ENCODE assay signal across 22 cellular contexts in the genomic region with DNA sequence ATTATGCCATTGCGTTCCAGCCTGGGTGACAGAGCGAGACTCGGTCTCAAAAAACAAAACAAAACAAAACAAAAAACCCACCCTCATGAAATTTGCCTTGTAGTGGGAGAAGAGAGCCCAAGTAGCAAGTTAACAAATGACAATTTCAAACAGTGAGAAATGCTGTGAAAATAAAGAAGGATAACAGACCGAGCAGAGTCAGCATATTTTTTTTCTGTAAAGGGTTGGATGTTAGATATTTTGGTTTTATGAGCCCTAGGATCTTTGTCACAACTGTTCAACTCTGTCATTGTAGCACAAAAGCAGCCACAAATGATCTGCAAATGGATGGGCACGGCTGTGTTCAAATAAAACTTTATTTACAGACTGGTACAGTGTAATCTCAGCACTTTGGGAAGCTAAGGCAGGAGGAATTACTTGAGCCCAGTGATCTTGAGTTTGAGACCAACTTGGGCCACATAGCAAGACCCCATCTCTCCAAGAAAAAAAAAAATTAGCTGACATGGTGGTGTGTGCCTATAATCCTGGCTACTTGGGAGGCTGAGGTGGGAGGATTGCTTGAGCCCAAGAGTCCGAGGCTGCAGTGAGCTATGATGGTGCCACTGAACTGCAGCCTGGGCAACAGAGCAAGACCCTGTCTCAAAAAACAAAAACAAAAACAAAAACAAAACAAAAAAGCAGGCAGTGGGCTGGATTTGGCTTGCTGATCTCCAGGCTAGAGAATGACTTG.
DNase-seq lines count a peak whose midpoint lies in the region; ATAC-seq, FAIRE-seq and TF ChIP-seq lines count a peak whose summit lies in the region.
"Had no signal": no experiment of that assay in that cellular context is flagged by ENCODE, and none has a peak within 500 bp of the region (broad histone marks: within the 10 kb centered on the region; RNA-seq: fewer than 3 reads in every experiment).

No MANE protein-coding gene starts in this region.

- no peak overlapping the region for H3K27ac Mint-ChIP-seq in stimulated activated memory B cell treated with anti-CD40 and anti-IgM and Interleukin-4, amounts not matched to agents 10 μg/mL and 1 μg/mL and 100 μg/mL, for 72 hours
- H3K27ac Mint-ChIP-seq in activated naive CD4-positive, alpha-beta T cell treated with anti-CD3 and anti-CD28 coated beads, Interleukin-2, amount 10 ng/mL, durations not matched to agents 7 days and 5 days = no peak overlapping the region
- H3K27ac Mint-ChIP-seq: CD4-positive, CD25-positive, alpha-beta regulatory T cell; CD8-positive, alpha-beta memory T cell; GM23338 had no signal

- H3K4me3 Mint-ChIP-seq in stimulated activated memory B cell treated with anti-CD40 and anti-IgM and Interleukin-4, amounts not matched to agents 10 μg/mL and 1 μg/mL and 100 μg/mL, for 72 hours = no peak overlapping the region
- H3K4me3 Mint-ChIP-seq in activated naive CD4-positive, alpha-beta T cell treated with anti-CD3 and anti-CD28 coated beads, Interleukin-2, amount 10 ng/mL, durations not matched to agents 7 days and 5 days = no peak overlapping the region
- H3K4me3 Mint-ChIP-seq: CD4-positive, CD25-positive, alpha-beta regulatory T cell; CD8-positive, alpha-beta memory T cell; GM23338 had no signal

- TF ChIP-seq POLR2A in A549 (IDR thresholded peaks at IDR 0.05; ENCODE audit: low read length) (no peak), K562 (conservative IDR thresholded peaks at IDR 0.05) (no peak)

- no peaks in the 10 kb centered on the region for H3K36me3 Mint-ChIP-seq in stimulated activated memory B cell treated with anti-CD40 and anti-IgM and Interleukin-4, amounts not matched to agents 10 μg/mL and 1 μg/mL and 100 μg/mL, for 72 hours
- H3K36me3 Mint-ChIP-seq in activated naive CD4-positive, alpha-beta T cell treated with anti-CD3 and anti-CD28 coated beads, Interleukin-2, amount 10 ng/mL, durations not matched to agents 7 days and 5 days = no peaks in the 10 kb centered on the region
- H3K36me3 Mint-ChIP-seq: CD4-positive, CD25-positive, alpha-beta regulatory T cell had no signal

- peaks cover 15 to 53% of the 10 kb centered on the region in 2 experiments; a peak in 4 of 5 replicates for H3K27me3 ChIP-seq in K562 (ENCODE audit: control insufficient read depth in 2 of 2, insufficient read depth in 2 of 2, low read length in 2 of 2)
- H3K27me3 ChIP-seq: BE2C had no signal

- TF ChIP-seq RAD21 in A549 (conservative IDR thresholded peaks at IDR 0.05 in 1 of 2, IDR thresholded peaks at IDR 0.05 in 1 of 2) = no peak
- TF ChIP-seq RAD21 in K562 (CRISPR knock-in tag; conservative IDR thresholded peaks at IDR 0.05 in 1 of 2, IDR thresholded peaks at IDR 0.05 in 1 of 2) = no peak

- H3K9me3 ChIP-seq in A549 = no peaks in the 10 kb centered on the region
- H3K9me3 ChIP-seq in SK-N-MC (ENCODE audit: low read depth, low read length) = peaks cover 2% of the 10 kb centered on the region; the same call in 1 of the 2 replicates
- no peaks in the 10 kb centered on the region for H3K9me3 ChIP-seq in K562 (replicated peaks; ENCODE audit: control insufficient read depth, insufficient read depth, low read depth, low read length)
- no peaks in the 10 kb centered on the region for H3K9me3 ChIP-seq in mucosa of descending colon
- H3K9me3 ChIP-seq: BE2C had no signal

- no peaks in the 10 kb centered on the region for H4K20me1 ChIP-seq in K562 (replicated peaks; ENCODE audit: control insufficient read depth, insufficient read depth, low read length)

- in situ Hi-C loops in K562 (cut with MboI) = no loop called here

- no peak for TF ChIP-seq EP300 in A549 (IDR thresholded peaks at IDR 0.05)
- TF ChIP-seq EP300 in K562 (IDR thresholded peaks at IDR 0.05; ENCODE audit: low read length) = no peak

- FAIRE-seq in A549 (lab: Jason Lieb, UNC) (no peak), K562 (lab: Jason Lieb, UNC) (no peak)
- FAIRE-seq: GM12891 had no signal

- CTCF ChIA-PET in A549 (lab: Yijun Ruan, JAX) (no interaction called here), K562 (lab: Yijun Ruan, JAX; ENCODE audit: low intra/inter-chr PET ratio) (no interaction called here)
- CTCF ChIA-PET in activated naive CD4-positive, alpha-beta T cell treated with anti-CD3 and anti-CD28 coated beads, Interleukin-2, amount 10 ng/mL, durations not matched to agents 7 days and 5 days (lab: Charles Lee) = no interaction called here

- no TSS peak for BruUV-seq in K562 (replicated peaks; lab: Mats Ljungman, UMichigan)

- H3K36me3 ChIP-seq in SK-N-MC (ENCODE audit: insufficient read depth, low read length) = no peaks in the 10 kb centered on the region
- H3K36me3 ChIP-seq in K562 (ENCODE audit: control insufficient read depth, insufficient read depth, low read length) = no peaks in the 10 kb centered on the region
- no peaks in the 10 kb centered on the region for H3K36me3 ChIP-seq in mucosa of descending colon (ENCODE audit: low read depth)
- H3K36me3 ChIP-seq: BE2C had no signal

- peaks cover 3% of the 10 kb centered on the region for H3K9me3 Mint-ChIP-seq in stimulated activated memory B cell treated with anti-CD40 and anti-IgM and Interleukin-4, amounts not matched to agents 10 μg/mL and 1 μg/mL and 100 μg/mL, for 72 hours
- no peaks in the 10 kb centered on the region for H3K9me3 Mint-ChIP-seq in activated naive CD4-positive, alpha-beta T cell treated with anti-CD3 and anti-CD28 coated beads, Interleukin-2, amount 10 ng/mL, durations not matched to agents 7 days and 5 days
- H3K9me3 Mint-ChIP-seq: CD8-positive, alpha-beta memory T cell; GM23338 had no signal

- no peak overlapping the region for H3K4me2 ChIP-seq in A549
- H3K4me2 ChIP-seq in K562 (ENCODE audit: insufficient read depth, low read length) = no peak overlapping the region
- H3K4me2 ChIP-seq: GM23338 had no signal

- H3K4me1 ChIP-seq in A549 = no peaks in the 10 kb centered on the region
- no peaks in the 10 kb centered on the region; a peak in 1 of 5 replicates for H3K4me1 ChIP-seq in K562 (replicated peaks in 1 of 2; ENCODE audit: control insufficient read depth in 2 of 2, insufficient read depth in 2 of 2, low read length in 2 of 2)
- no peaks in the 10 kb centered on the region for H3K4me1 ChIP-seq in mucosa of descending colon (ENCODE audit: low read depth)
- H3K4me1 ChIP-seq: BE2C had no signal

- POLR2A ChIA-PET in A549 (lab: Yijun Ruan, JAX) = interaction anchor here (0.6 kb wide), 1 partner anchor 177 kb away, joined by 4 read pairs; no protein-coding TSS in a partner anchor
- POLR2A ChIA-PET in K562 (lab: Yijun Ruan, JAX) = no interaction called here

- H3K9ac ChIP-seq in SK-N-MC (ENCODE audit: insufficient read length) = peak overlapping the region; percentile 74
- H3K9ac ChIP-seq in K562 (ENCODE audit: insufficient read depth in 1 of 2, low read depth in 2 of 2, low read length in 2 of 2) = no peak overlapping the region

- H3K79me2 ChIP-seq in K562 (ENCODE audit: control insufficient read depth, insufficient read depth, low read length) = no peaks in the 10 kb centered on the region

- H3K27ac ChIP-seq in A549 (no peak overlapping the region), SK-N-MC (peak overlapping the region; percentile 100), K562 (ENCODE audit: extremely low read depth, low read depth, low read length) (no peak overlapping the region)

- ATAC-seq in A549 (no peak), K562 (no peak), mucosa of descending colon (no peak), GM19463 (IDR thresholded peaks at IDR 0.05; ENCODE audit: unreplicated experiment) (no peak)
- ATAC-seq in stimulated activated memory B cell treated with anti-CD40 and anti-IgM and Interleukin-4, amounts not matched to agents 10 μg/mL and 1 μg/mL and 100 μg/mL, for 72 hours = peak; percentile 14
- ATAC-seq: GM23338 had no signal

- intact Hi-C loops in K562 (cut with micrococcal nuclease) (no loop called here), mucosa of descending colon (cut with DNase I, micrococcal nuclease) (no loop called here)

- no peaks in the 10 kb centered on the region for H3K9me1 ChIP-seq in K562 (ENCODE audit: control insufficient read depth, insufficient read depth, low read length)

- no peak overlapping the region for H3K4me3 ChIP-seq in A549
- H3K4me3 ChIP-seq in SK-N-MC = no peak overlapping the region
- H3K4me3 ChIP-seq in K562 = no peak overlapping the region
- H3K4me3 ChIP-seq in mucosa of descending colon = no peak overlapping the region
- H3K4me3 ChIP-seq: GM23338 had no signal

- WGBS in A549 (ENCODE audit: missing lambda C conversion rate) = 73% methylated on average over 6 of the region's 6 CpGs
- WGBS in K562 (ENCODE audit: insufficient coverage, low coverage, missing lambda C conversion rate) = 3% methylated on average over 6 of the region's 6 CpGs

- TF ChIP-seq CTCF in A549 (IDR thresholded peaks at IDR 0.05) (no peak), K562 (IDR thresholded peaks at IDR 0.05 in 2 of 3, conservative IDR thresholded peaks at IDR 0.05 in 1 of 3; ENCODE audit: insufficient read depth in 2 of 3, low read depth in 1 of 3, low read length in 3 of 3) (no peak), mucosa of descending colon (IDR thresholded peaks at IDR 0.05) (no peak)

- H3K27me3 Mint-ChIP-seq in stimulated activated memory B cell treated with anti-CD40 and anti-IgM and Interleukin-4, amounts not matched to agents 10 μg/mL and 1 μg/mL and 100 μg/mL, for 72 hours = peaks cover 33% of the 10 kb centered on the region
- H3K27me3 Mint-ChIP-seq in activated naive CD4-positive, alpha-beta T cell treated with anti-CD3 and anti-CD28 coated beads, Interleukin-2, amount 10 ng/mL, durations not matched to agents 7 days and 5 days = peaks cover 26% of the 10 kb centered on the region

- no peak overlapping the region for H2AFZ ChIP-seq in K562 (ENCODE audit: low read depth, low read length)
- H2AFZ ChIP-seq: GM23338 had no signal

- peaks cover 4% of the 10 kb centered on the region for H3K4me1 Mint-ChIP-seq in stimulated activated memory B cell treated with anti-CD40 and anti-IgM and Interleukin-4, amounts not matched to agents 10 μg/mL and 1 μg/mL and 100 μg/mL, for 72 hours
- peaks cover 5% of the 10 kb centered on the region for H3K4me1 Mint-ChIP-seq in activated naive CD4-positive, alpha-beta T cell treated with anti-CD3 and anti-CD28 coated beads, Interleukin-2, amount 10 ng/mL, durations not matched to agents 7 days and 5 days

- no peak for DNase-seq in A549 (ENCODE audit: low read depth in 1 of 2, low spot score in 1 of 2)
- DNase-seq in SK-N-MC (ENCODE audit: low read depth, low spot score) = no peak
- DNase-seq in K562 (ENCODE audit: extremely low read depth in 1 of 4, low spot score in 3 of 4) = no peak
- DNase-seq in activated naive CD4-positive, alpha-beta T cell treated with anti-CD3 and anti-CD28 coated beads, Interleukin-2, amount 10 ng/mL, durations not matched to agents 7 days and 5 days = no peak
- DNase-seq in mucosa of descending colon = no peak
- DNase-seq: 8988T; ACHN; BE2C; C1 segment of cervical spinal cord; CD4-positive, CD25-positive, alpha-beta regulatory T cell; CD8-positive, alpha-beta memory T cell; COR-L47; DMS 273 treated with DMSO at 0.1 percent for 48 hours; DMS53; DND-41; EL; H7; KBM-7 had no signal

TF ChIP-seq in A549, 52 proteins besides CTCF, POLR2A, EP300 and RAD21 (continues in another document):
- TF ChIP-seq RFX5 (IDR thresholded peaks at IDR 0.05) (no peak), SMC3 (IDR thresholded peaks at IDR 0.05) (no peak)

TF ChIP-seq in K562, 482 proteins besides CTCF, POLR2A, EP300 and RAD21 (continues in another document):
- TF ChIP-seq MAFG (tag; conservative IDR thresholded peaks at IDR 0.05) = peak; percentile 65
